In the genomic region with DNA sequence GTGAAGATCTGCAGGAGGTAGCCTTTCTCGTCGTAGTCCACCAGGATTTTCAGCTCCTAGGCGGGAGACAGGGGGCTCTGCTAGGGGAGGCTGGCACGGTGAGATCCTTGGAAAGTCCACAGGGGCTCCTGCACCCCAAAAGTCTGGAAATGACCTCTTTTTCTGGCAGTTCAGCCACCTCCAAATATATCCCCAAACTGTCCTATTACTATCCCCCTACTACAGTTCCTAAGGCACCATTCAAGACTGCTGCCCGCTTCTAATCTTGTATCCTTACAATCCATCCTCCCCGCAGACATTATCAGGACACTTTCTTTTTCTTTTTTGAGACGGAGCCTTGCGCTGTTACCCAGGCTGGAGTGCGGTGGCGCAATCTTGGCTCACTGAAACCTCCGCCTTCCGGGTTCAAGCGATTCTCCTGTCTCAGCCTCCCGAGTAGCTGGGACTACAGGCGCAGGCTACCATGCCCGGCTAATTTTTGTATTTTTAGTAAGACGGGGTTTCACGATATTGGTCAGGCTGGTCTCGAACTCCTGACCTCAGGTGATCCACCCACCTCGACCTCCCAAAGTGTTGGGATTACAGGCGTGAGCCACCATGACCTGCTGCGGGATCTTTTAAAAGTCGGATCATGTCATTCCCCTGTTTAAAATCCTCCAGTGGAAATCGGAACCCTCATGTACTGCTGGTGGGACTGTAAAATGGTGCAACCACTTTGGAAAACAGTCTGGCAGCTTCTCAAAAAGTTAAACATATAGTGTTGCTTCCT, we compare ENCODE assay signal across 7 cellular contexts. TPM values are rescaled to one million over a fixed set of nuclear protein-coding genes. Genes with fewer than 3 reads are reported as not detected.
DNase-seq lines count a peak whose midpoint lies in the region; ATAC-seq and TF ChIP-seq lines count a peak whose summit lies in the region.

No MANE protein-coding gene starts in this region.

- TF ChIP-seq CTCF in HFFc6 (IDR thresholded peaks at IDR 0.05) = no peak
- no peak for TF ChIP-seq CTCF in SU-DHL-6 (IDR thresholded peaks at IDR 0.05; ENCODE audit: insufficient read depth, low read length, poor library complexity, severe bottlenecking)
- TF ChIP-seq CTCF in right atrium auricular region (IDR thresholded peaks at IDR 0.05) = no peak

- no peaks in the 10 kb centered on the region for H3K27me3 Mint-ChIP-seq in HFFc6 (ENCODE audit: insufficient read depth)
- H3K27me3 Mint-ChIP-seq in stimulated activated memory B cell treated with anti-CD40 and anti-IgM and Interleukin-4, amounts not matched to agents 10 μg/mL and 1 μg/mL and 100 μg/mL, for 72 hours = no peaks in the 10 kb centered on the region

- peak overlapping the region; percentile 57 for H3K4me3 ChIP-seq in SU-DHL-6 (ENCODE audit: insufficient read depth, low read length, poor library complexity, severe bottlenecking)
- H3K4me3 ChIP-seq in right atrium auricular region = peak overlapping the region; percentile 49 to 55

- DNase-seq in HFFc6 (no peak), right atrium auricular region (ENCODE audit: low spot score) (no peak), HPDE6-E6E7 (ENCODE audit: extremely low spot score) (no peak), iPS-NIHi7 (ENCODE audit: extremely low spot score) (no peak)

- H2AFZ ChIP-seq in SU-DHL-6 (ENCODE audit: low read depth, low read length, severe bottlenecking) = peak overlapping the region; percentile 97

- no peak for ATAC-seq in stimulated activated memory B cell treated with anti-CD40 and anti-IgM and Interleukin-4, amounts not matched to agents 10 μg/mL and 1 μg/mL and 100 μg/mL, for 72 hours
- ATAC-seq in esophagus mucosa = no peak

- no peaks in the 10 kb centered on the region for H3K36me3 ChIP-seq in SU-DHL-6 (ENCODE audit: low read length)
- H3K36me3 ChIP-seq in right atrium auricular region = no peaks in the 10 kb centered on the region

- H4K20me1 ChIP-seq in SU-DHL-6 (ENCODE audit: low read depth, low read length) = no peaks in the 10 kb centered on the region

- H3F3A ChIP-seq in SU-DHL-6 (ENCODE audit: insufficient read depth) = peaks cover 4% of the 10 kb centered on the region; the same call in 1 of the 2 replicates

- H3K4me2 ChIP-seq in SU-DHL-6 (ENCODE audit: low read depth, low read length, poor library complexity, severe bottlenecking) = peak overlapping the region; percentile 93

- H3K9ac ChIP-seq in SU-DHL-6 (ENCODE audit: low read length) = peak overlapping the region; percentile 62

- no peaks in the 10 kb centered on the region for H3K9me2 ChIP-seq in SU-DHL-6 (replicated peaks; ENCODE audit: insufficient read depth, low read length)

- peak overlapping the region; percentile 72; the same call in 1 of the 2 replicates for H3K27ac Mint-ChIP-seq in HFFc6
- H3K27ac Mint-ChIP-seq in stimulated activated memory B cell treated with anti-CD40 and anti-IgM and Interleukin-4, amounts not matched to agents 10 μg/mL and 1 μg/mL and 100 μg/mL, for 72 hours = peak overlapping the region; percentile 86

- H3K9me3 ChIP-seq in SU-DHL-6 (ENCODE audit: insufficient read depth, low read length) (no peaks in the 10 kb centered on the region), right atrium auricular region (no peaks in the 10 kb centered on the region)

- peak overlapping the region; percentile 95 for H3K4me3 Mint-ChIP-seq in HFFc6
- peak overlapping the region; percentile 95 for H3K4me3 Mint-ChIP-seq in stimulated activated memory B cell treated with anti-CD40 and anti-IgM and Interleukin-4, amounts not matched to agents 10 μg/mL and 1 μg/mL and 100 μg/mL, for 72 hours

- H3K4me1 Mint-ChIP-seq in HFFc6 (ENCODE audit: low read depth) = peaks cover 18% of the 10 kb centered on the region
- peaks cover 26% of the 10 kb centered on the region for H3K4me1 Mint-ChIP-seq in stimulated activated memory B cell treated with anti-CD40 and anti-IgM and Interleukin-4, amounts not matched to agents 10 μg/mL and 1 μg/mL and 100 μg/mL, for 72 hours

- no peaks in the 10 kb centered on the region for H3K36me3 Mint-ChIP-seq in HFFc6 (ENCODE audit: low read depth)
- no peaks in the 10 kb centered on the region for H3K36me3 Mint-ChIP-seq in stimulated activated memory B cell treated with anti-CD40 and anti-IgM and Interleukin-4, amounts not matched to agents 10 μg/mL and 1 μg/mL and 100 μg/mL, for 72 hours

- no peaks in the 10 kb centered on the region for H3K79me2 ChIP-seq in SU-DHL-6 (ENCODE audit: insufficient read depth, low read length)

- H3K27me3 ChIP-seq in SU-DHL-6 (ENCODE audit: low read length) (no peaks in the 10 kb centered on the region), right atrium auricular region (no peaks in the 10 kb centered on the region)

- no peaks in the 10 kb centered on the region for H3K9me3 Mint-ChIP-seq in HFFc6
- no peaks in the 10 kb centered on the region for H3K9me3 Mint-ChIP-seq in stimulated activated memory B cell treated with anti-CD40 and anti-IgM and Interleukin-4, amounts not matched to agents 10 μg/mL and 1 μg/mL and 100 μg/mL, for 72 hours

- peaks cover 0 to 12% of the 10 kb centered on the region in 2 donors for H3K4me1 ChIP-seq in right atrium auricular region

- H3K27ac ChIP-seq in SU-DHL-6 (ENCODE audit: low read depth, low read length) (no peak overlapping the region), right atrium auricular region (peak overlapping the region; percentile 54 to 71)

RNA-seq across cellular contexts. Expression of a gene that starts 18.5 kb away (rescaled TPM):
- total RNA-seq in HFFc6 (2021; fragmentation: NEBNext Ultra II Directional; extraction: Animal tissue kit (Norgen Biotek cat#: 25700)) = under 1 TPM in 4 of 6 experiments, not detected in 2; 0.14 to 0.25 (median 0.21) TPM
- 1 to 10 TPM in 1 of 2 donors, under 1 TPM in 1; 0.39 to 1.3 TPM for total RNA-seq in right atrium auricular region
- total RNA-seq in esophagus mucosa = 0.28 TPM

RNA-seq across cellular contexts. Expression of a gene that starts 36.4 kb away (rescaled TPM):
- 10 to 100 TPM; 18.5 to 22.0 (median 20.9) TPM for total RNA-seq in HFFc6 (2021; fragmentation: NEBNext Ultra II Directional; extraction: Animal tissue kit (Norgen Biotek cat#: 25700))
- 1 to 10 TPM; 6.0 to 9.3 TPM for total RNA-seq in right atrium auricular region
- total RNA-seq in esophagus mucosa = 16.3 TPM

RNA-seq across cellular contexts. Expression of a gene that starts 46.7 kb away (rescaled TPM):
- 1 to 10 TPM; 3.2 to 4.2 (median 3.6) TPM for total RNA-seq in HFFc6 (2021; fragmentation: NEBNext Ultra II Directional; extraction: Animal tissue kit (Norgen Biotek cat#: 25700))
- total RNA-seq in right atrium auricular region = 10 to 100 TPM in 1 of 2 donors, 1 to 10 TPM in 1; 7.3 to 21.9 TPM
- 5.9 TPM for total RNA-seq in esophagus mucosa

RNA-seq across cellular contexts. Expression of a gene that starts 48.4 kb away (rescaled TPM):
- 10 to 100 TPM; 63.4 to 84.7 (median 75.1) TPM for total RNA-seq in HFFc6 (2021; fragmentation: NEBNext Ultra II Directional; extraction: Animal tissue kit (Norgen Biotek cat#: 25700))
- total RNA-seq in right atrium auricular region = 10 to 100 TPM; 33.2 to 59.2 TPM
- 48.7 TPM for total RNA-seq in esophagus mucosa
